In genomic region chr20:40683894-40684268, GRCh38 we compare ENCODE assay signal across 16 cellular contexts. TPM values are rescaled to one million over a fixed set of nuclear protein-coding genes. Genes with fewer than 3 reads are reported as not detected.
DNase-seq lines count a peak whose midpoint lies in the region; ATAC-seq and TF ChIP-seq lines count a peak whose summit lies in the region.
"Had no signal": no experiment of that assay in that cellular context is flagged by ENCODE, and none has a peak within 500 bp of the region (broad histone marks: within the 10 kb centered on the region; RNA-seq: fewer than 3 reads in every experiment).

No MANE protein-coding gene starts in this region.

- intact Hi-C loops in CD14-positive monocyte (cut with micrococcal nuclease) (loop anchor here in 1 of 2 donors (10.0 kb wide), 4 partner anchors 109 to 359 kb away; no protein-coding TSS in a partner anchor), breast epithelium (cut with DNase I; ENCODE audit: low total_unique reads) (loop anchor here (10.0 kb wide), 1 partner anchor 179 kb away; no protein-coding TSS in a partner anchor), right lobe of liver (cut with DNase I) (loop anchor here in 1 of 2 donors (10.0 kb wide), 2 partner anchors 129 to 419 kb away; no protein-coding TSS in a partner anchor)

- H3K4me3 Mint-ChIP-seq in CD14-positive monocyte: peak overlapping the region; percentile 99 to 100
- H3K4me3 Mint-ChIP-seq: activated CD4-positive, alpha-beta memory T cell treated with anti-CD3 and anti-CD28 coated beads, Interleukin-2, amount 10 ng/mL, durations not matched to agents 7 days and 5 days had no signal

- peak overlapping the region; percentile 78 to 92 (median 83) for H3K4me3 ChIP-seq in breast epithelium
- H3K4me3 ChIP-seq in right lobe of liver: peak overlapping the region; percentile 26 to 87 (median 46)
- peak overlapping the region in 1 of 3 donors; percentile 24 for H3K4me3 ChIP-seq in skeletal muscle tissue (ENCODE audit: low read length in 3 of 3)

- peaks cover 57 to 58% of the 10 kb centered on the region in 2 donors for H3K36me3 Mint-ChIP-seq in CD14-positive monocyte

- DNase-seq in CD14-positive monocyte (ENCODE audit: low spot score): no peak
- no peak for DNase-seq in breast epithelium (ENCODE audit: low spot score in 2 of 2)
- DNase-seq in right lobe of liver: no peak
- no peak for DNase-seq in amygdala (lab: John Stamatoyannopoulos, UW)
- DNase-seq in NCI-H1417 (lab: John Stamatoyannopoulos, UW): no peak
- DNase-seq: activated CD4-positive, alpha-beta memory T cell treated with anti-CD3 and anti-CD28 coated beads, Interleukin-2, amount 10 ng/mL, durations not matched to agents 7 days and 5 days; activated effector memory CD4-positive, alpha-beta T cell treated with Interleukin-2 at 50 U/mL for 16 hours; BE2C; DMS153; MV-4-11; NCI-H2171 treated with DMSO at 0.1 percent for 48 hours; NK-92 treated with Interleukin-12 subunit alpha and Interleukin-12 subunit beta, amount 100 ng/mL, for 24 hours; testis had no signal

- WGBS in right lobe of liver (ENCODE audit: insufficient coverage, low coverage, low lambda C conversion rate, missing lambda C conversion rate): 25% methylated on average over 4 of the region's 9 CpGs

- H3K9me3 Mint-ChIP-seq in CD14-positive monocyte: peaks cover 0 to 57% (median 34%) of the 10 kb centered on the region in 7 donors
- H3K9me3 Mint-ChIP-seq: activated CD4-positive, alpha-beta memory T cell treated with anti-CD3 and anti-CD28 coated beads, Interleukin-2, amount 10 ng/mL, durations not matched to agents 7 days and 5 days had no signal

- TF ChIP-seq POLR2A in breast epithelium (IDR thresholded peaks at IDR 0.05) (no peak), right lobe of liver (IDR thresholded peaks at IDR 0.05) (no peak)

- peaks cover 70 to 76% (median 74%) of the 10 kb centered on the region in 3 donors for H3K27me3 Mint-ChIP-seq in CD14-positive monocyte (ENCODE audit: low read depth in 3 of 3)

- ATAC-seq in right lobe of liver: no peak
- ATAC-seq in HG02588 (IDR thresholded peaks at IDR 0.05; ENCODE audit: unreplicated experiment): no peak
- no peak for ATAC-seq in GM19328 (IDR thresholded peaks at IDR 0.05; ENCODE audit: unreplicated experiment)

- peaks cover 62% of the 10 kb centered on the region for H3K4me1 Mint-ChIP-seq in CD14-positive monocyte

- no peak overlapping the region for H3K9ac ChIP-seq in skeletal muscle tissue (ENCODE audit: low read depth in 1 of 3, low read length in 3 of 3)

- H3K9me3 ChIP-seq in breast epithelium: no peaks in the 10 kb centered on the region
- H3K9me3 ChIP-seq in right lobe of liver: no peaks in the 10 kb centered on the region
- no peaks in the 10 kb centered on the region for H3K9me3 ChIP-seq in skeletal muscle tissue (ENCODE audit: control insufficient read depth in 3 of 3, low read length in 3 of 3)
- H3K9me3 ChIP-seq: BE2C, testis had no signal

- peaks cover 0 to 2% of the 10 kb centered on the region in 2 donors for H3K4me1 ChIP-seq in breast epithelium
- peaks cover 0 to 40% (median 19%) of the 10 kb centered on the region in 4 donors for H3K4me1 ChIP-seq in right lobe of liver
- H3K4me1 ChIP-seq in skeletal muscle tissue (ENCODE audit: control insufficient read depth in 3 of 3, insufficient read depth in 3 of 3, low read length in 3 of 3): peaks cover 12 to 32% (median 16%) of the 10 kb centered on the region in 3 donors
- H3K4me1 ChIP-seq: BE2C had no signal

- TF ChIP-seq CTCF in CD14-positive monocyte (IDR thresholded peaks at IDR 0.05) (no peak), breast epithelium (IDR thresholded peaks at IDR 0.05) (no peak), right lobe of liver (IDR thresholded peaks at IDR 0.05) (no peak)

- H3K27ac Mint-ChIP-seq in CD14-positive monocyte: peak overlapping the region in 6 of 7 donors; percentile 14 to 88 (median 70)
- H3K27ac Mint-ChIP-seq: activated CD4-positive, alpha-beta memory T cell treated with anti-CD3 and anti-CD28 coated beads, Interleukin-2, amount 10 ng/mL, durations not matched to agents 7 days and 5 days had no signal

- H3K27me3 ChIP-seq in breast epithelium: no peaks in the 10 kb centered on the region
- no peaks in the 10 kb centered on the region for H3K27me3 ChIP-seq in right lobe of liver
- H3K27me3 ChIP-seq in skeletal muscle tissue (ENCODE audit: control insufficient read depth in 3 of 3, insufficient read depth in 3 of 3, low read length in 3 of 3): no peaks in the 10 kb centered on the region
- H3K27me3 ChIP-seq: testis had no signal

- H3K27ac ChIP-seq in breast epithelium (peak overlapping the region; percentile 59 to 71), right lobe of liver (peak overlapping the region in 2 of 3 donors; percentile 90 to 96), skeletal muscle tissue (ENCODE audit: low read depth, low read length) (peak overlapping the region; percentile 64)

- H3K36me3 ChIP-seq in breast epithelium: no peaks in the 10 kb centered on the region
- H3K36me3 ChIP-seq in right lobe of liver: peaks cover 0 to 5% (median 0%) of the 10 kb centered on the region in 4 donors
- H3K36me3 ChIP-seq in skeletal muscle tissue (ENCODE audit: control insufficient read depth in 3 of 3, insufficient read depth in 3 of 3, low read length in 3 of 3): peaks cover 4 to 12% (median 6%) of the 10 kb centered on the region in 3 donors
- H3K36me3 ChIP-seq: BE2C had no signal

RNA-seq across cellular contexts. Expression of gene MAFB, which starts 5.2 kb away (rescaled TPM):
- 100 to 1,000 TPM; 113 to 134 TPM for polyA plus RNA-seq in CD14-positive monocyte
- total RNA-seq in breast epithelium (100 to 1,000 TPM in 1 of 3 donors, 10 to 100 TPM in 2; 39.0 to 148 (median 43.9) TPM), right lobe of liver (10 to 100 TPM; 16.6 to 32.3 (median 22.5) TPM), skeletal muscle tissue (9.9 TPM)
